In genomic region chr7:30665449-30665848, GRCh38 we compare ENCODE assay signal across 8 cellular contexts. TPM values are rescaled to one million over a fixed set of nuclear protein-coding genes. Genes with fewer than 3 reads are reported as not detected.
"Had no signal": no experiment of that assay in that cellular context is flagged by ENCODE, and none has a peak within 500 bp of the region (broad histone marks: within the 10 kb centered on the region; RNA-seq: fewer than 3 reads in every experiment).

No MANE protein-coding gene starts in this region.

- H3K9me3 Mint-ChIP-seq: GM23338, H9, HFFc6 had no signal

- H3K4me3 Mint-ChIP-seq: GM23338, H9, HFFc6 had no signal

- H3K4me3 ChIP-seq: GM23338, K562 had no signal

- H3K27ac Mint-ChIP-seq: GM23338, H9, HFFc6 had no signal

- ATAC-seq: GM23338, K562 had no signal

- H3K4me2 ChIP-seq: GM23338 had no signal

- H2AFZ ChIP-seq: GM23338 had no signal

- DNase-seq: H9, HCEC 1CT, HFFc6, IMR-90, KG1 had no signal

RNA-seq across cellular contexts. Expression of gene CRHR2, which starts 16.8 kb away (rescaled TPM):
- total RNA-seq: HFFc6, HT-29, IMR-90, K562 had no signal
- polyA plus RNA-seq: IMR-90, K562 had no signal
